In genomic region chr6:100296810-100297544, GRCh38 we compare ENCODE assay signal across 1 cellular context.
TF ChIP-seq lines count a peak whose summit lies in the region.

No MANE protein-coding gene starts in this region.

TF ChIP-seq in HEK293, 187 proteins besides CTCF, POLR2A, EP300 and RAD21 (continued from another document and continues in another):
- TF ChIP-seq ZNF692 (tag by site-specific recombination; IDR thresholded peaks at IDR 0.05) (peak; percentile 58; the same call in 1 of the 2 replicates), SP7 (tag by site-specific recombination; IDR thresholded peaks at IDR 0.05) (peak; percentile 80), ZNF292 (tag by site-specific recombination; IDR thresholded peaks at IDR 0.05; ENCODE audit: borderline replicate concordance, low read depth) (no peak), ZNF629 (tag by site-specific recombination; IDR thresholded peaks at IDR 0.05) (peak; percentile 83), ZNF146 (tag by site-specific recombination; IDR thresholded peaks at IDR 0.05) (no peak), ZNF580 (tag by site-specific recombination; IDR thresholded peaks at IDR 0.05) (0 out of 2 replicates have a peak, but pooled peaks have one; percentile 40), ZSCAN4 (tag by site-specific recombination; IDR thresholded peaks at IDR 0.05) (0 out of 2 replicates have a peak, but pooled peaks have one; percentile 10), ZBTB49 (tag by site-specific recombination; IDR thresholded peaks at IDR 0.05; ENCODE audit: low read depth) (no peak), ZNF394 (tag by site-specific recombination; IDR thresholded peaks at IDR 0.05; ENCODE audit: borderline replicate concordance) (peak; percentile 55; the same call in 1 of the 2 replicates), ZBTB48 (tag by site-specific recombination; IDR thresholded peaks at IDR 0.05) (peak; percentile 36; the same call in 1 of the 2 replicates), IKZF3 (tag by site-specific recombination; IDR thresholded peaks at IDR 0.05) (peak; percentile 27; the same call in 1 of the 2 replicates), ZNF76 (tag by site-specific recombination; IDR thresholded peaks at IDR 0.05; ENCODE audit: borderline replicate concordance, low read depth) (peak; percentile 48; the same call in 1 of the 2 replicates), ZFP41 (tag by site-specific recombination; IDR thresholded peaks at IDR 0.05; ENCODE audit: borderline replicate concordance) (no peak), ZFP69B (tag by site-specific recombination; IDR thresholded peaks at IDR 0.05) (peak; percentile 43; the same call in 1 of the 2 replicates), ZNF366 (tag by site-specific recombination; conservative IDR thresholded peaks at IDR 0.05) (0 out of 2 replicates have a peak, but pooled peaks have one; percentile 17), BCL11A (tag by site-specific recombination; IDR thresholded peaks at IDR 0.05; ENCODE audit: low read depth) (peak; percentile 87; the same call in 1 of the 2 replicates), ZNF274 (IDR thresholded peaks at IDR 0.05; ENCODE audit: low read length) (no peak), ZNF274 (tag by site-specific recombination; IDR thresholded peaks at IDR 0.05; ENCODE audit: borderline replicate concordance) (no peak), ZNF211 (tag by site-specific recombination; IDR thresholded peaks at IDR 0.05; ENCODE audit: low read depth) (no peak), ZNF148 (tag by site-specific recombination; IDR thresholded peaks at IDR 0.05; ENCODE audit: borderline replicate concordance) (no peak; the same call in 1 of the 2 replicates), ZBTB44 (tag by site-specific recombination; IDR thresholded peaks at IDR 0.05) (peak; percentile 94), AEBP2 (tag by site-specific recombination; IDR thresholded peaks at IDR 0.05; ENCODE audit: borderline replicate concordance) (no peak), ZNF221 (tag by site-specific recombination; IDR thresholded peaks at IDR 0.05; ENCODE audit: borderline replicate concordance) (no peak), ZEB2 (tag by site-specific recombination; IDR thresholded peaks at IDR 0.05) (peak; percentile 54), ZNF624 (tag by site-specific recombination; IDR thresholded peaks at IDR 0.05) (no peak), ZNF449 (tag by site-specific recombination; IDR thresholded peaks at IDR 0.05) (no peak; the same call in 1 of the 2 replicates), ZNF518A (tag by site-specific recombination; conservative IDR thresholded peaks at IDR 0.05; ENCODE audit: low read depth) (0 out of 2 replicates have a peak, but pooled peaks have one; percentile 33), ZNF202 (tag by site-specific recombination; IDR thresholded peaks at IDR 0.05; ENCODE audit: borderline replicate concordance) (no peak), TRIM28 (IDR thresholded peaks at IDR 0.05; ENCODE audit: borderline replicate concordance, low read length) (no peak; the same call in 1 of the 2 replicates), ZNF600 (tag by site-specific recombination; IDR thresholded peaks at IDR 0.05) (peak; percentile 43; the same call in 1 of the 2 replicates), KLF17 (tag by site-specific recombination; IDR thresholded peaks at IDR 0.05) (no peak), ZNF404 (tag by site-specific recombination; IDR thresholded peaks at IDR 0.05) (no peak), WT1 (tag by site-specific recombination; IDR thresholded peaks at IDR 0.05) (peak; percentile 92), ZNF155 (tag by site-specific recombination; IDR thresholded peaks at IDR 0.05) (0 out of 2 replicates have a peak, but pooled peaks have one; percentile 25), ZNF843 (tag by site-specific recombination; IDR thresholded peaks at IDR 0.05) (peak; percentile 79), ZNF660 (tag by site-specific recombination; IDR thresholded peaks at IDR 0.05) (peak; percentile 89), GFI1B (tag by site-specific recombination; IDR thresholded peaks at IDR 0.05) (peak; percentile 81), ZNF776 (tag by site-specific recombination; IDR thresholded peaks at IDR 0.05; ENCODE audit: borderline replicate concordance) (no peak)
